32 cellular contexts compared by ENCODE assay signal in the genomic region with DNA sequence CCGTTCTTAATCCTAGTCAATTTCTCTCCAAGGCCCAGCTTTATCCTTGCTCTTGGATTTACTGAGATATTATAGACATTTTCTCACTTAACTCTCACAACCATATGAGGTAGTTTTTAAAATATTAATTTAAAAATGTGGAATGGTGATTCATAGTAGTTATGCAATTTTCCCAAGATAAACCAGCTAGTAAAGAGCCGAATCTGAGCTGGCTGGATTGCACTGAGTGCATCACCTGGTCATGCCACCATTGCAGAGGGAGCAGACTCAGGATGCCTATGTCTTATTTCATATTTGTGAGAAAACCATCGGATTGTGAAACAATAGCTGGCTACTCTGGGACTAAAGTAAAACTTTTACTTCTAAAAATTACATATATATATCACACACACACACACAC.
DNase-seq lines count a peak whose midpoint lies in the region; ATAC-seq, FAIRE-seq and TF ChIP-seq lines count a peak whose summit lies in the region.
"Had no signal": no experiment of that assay in that cellular context is flagged by ENCODE, and none has a peak within 500 bp of the region (broad histone marks: within the 10 kb centered on the region; RNA-seq: fewer than 3 reads in every experiment).

No MANE protein-coding gene starts in this region.

- no peaks in the 10 kb centered on the region for H3K27me3 ChIP-seq in MG63
- no peaks in the 10 kb centered on the region for H3K27me3 ChIP-seq in bronchial epithelial cell (ENCODE audit: control insufficient read depth, insufficient read depth, low read length)
- no peaks in the 10 kb centered on the region for H3K27me3 ChIP-seq in foreskin keratinocyte
- H3K27me3 ChIP-seq: ascending aorta, gastrocnemius medialis, right lobe of liver, testis had no signal

- H3K4me3 ChIP-seq in MG63 = no peak overlapping the region
- no peak overlapping the region for H3K4me3 ChIP-seq in bronchial epithelial cell (ENCODE audit: low read depth, low read length)
- H3K4me3 ChIP-seq: ascending aorta, gastrocnemius medialis, right lobe of liver, testis had no signal

- no peak overlapping the region for H3K27ac ChIP-seq in foreskin keratinocyte
- H3K27ac ChIP-seq: ascending aorta, gastrocnemius medialis, right lobe of liver, testis had no signal

- FAIRE-seq in bronchial epithelial cell (lab: Jason Lieb, UNC) = no peak
- FAIRE-seq: G401.6, GM19239 had no signal

- no peaks in the 10 kb centered on the region for H3K9me3 ChIP-seq in MG63
- H3K9me3 ChIP-seq: gastrocnemius medialis, right lobe of liver, testis had no signal

- DNase-seq in AG20443 (ENCODE audit: low spot score) (peak; percentile 11), MG63 (peak; percentile 5), bronchial epithelial cell (ENCODE audit: low read depth) (peak; percentile 67), foreskin keratinocyte (peak; percentile 40 to 61), COR-L47 (lab: John Stamatoyannopoulos, UW) (no peak), ureter (ENCODE audit: low spot score) (no peak)
- DNase-seq: activated CD4-positive, alpha-beta memory T cell treated with anti-CD3 and anti-CD28 coated beads for 36 hours; activated CD8-positive, alpha-beta memory T cell treated with anti-CD3 and anti-CD28 coated beads, Interleukin-2, amount 50 U/mL, for 4 hours; CD8-positive, alpha-beta memory T cell; cerebellar nuclear complex; DMS153; gastrocnemius medialis; H9; KBM-7; left colon; NCI-H1436; NCI-H2081 treated with DMSO at 0.1 percent for 48 hours; NCI-H446; NCI-H774; posterior cingulate gyrus; right lobe of liver; stimulated activated CD4-positive, alpha-beta T cell treated with anti-CD3 and anti-CD28 coated beads, Interleukin-4, amount 100 ng/mL, for 24 hours; T-helper 1 cell; testis had no signal

- peak; percentile 66 for ATAC-seq in foreskin keratinocyte
- ATAC-seq in HG02885 (IDR thresholded peaks at IDR 0.05; ENCODE audit: poor library complexity, unreplicated experiment) = no peak
- no peak for ATAC-seq in GM19452 (IDR thresholded peaks at IDR 0.05; ENCODE audit: unreplicated experiment)
- ATAC-seq: activated CD4-positive, CD25-positive, alpha-beta regulatory T cell treated with anti-CD3 and anti-CD28 coated beads, Interleukin-2, amount 50 U/mL, for 24 hours; activated naive CD4-positive, alpha-beta T cell treated with anti-CD3 and anti-CD28 coated beads, Interleukin-2, amount 50 U/mL, for 72 hours; left colon; right lobe of liver; stimulated activated memory B cell treated with anti-CD40 and anti-IgM and Interleukin-4, amounts not matched to agents 10 μg/mL and 1 μg/mL and 100 μg/mL, for 72 hours had no signal

- H3K4me1 ChIP-seq in foreskin keratinocyte = no peaks in the 10 kb centered on the region
- H3K4me1 ChIP-seq: right lobe of liver had no signal

- H3K36me3 ChIP-seq in MG63 (no peaks in the 10 kb centered on the region), bronchial epithelial cell (ENCODE audit: control insufficient read depth, insufficient read depth, low read length) (no peaks in the 10 kb centered on the region)
- H3K36me3 ChIP-seq: ascending aorta, gastrocnemius medialis, right lobe of liver had no signal

- TF ChIP-seq CTCF in bronchial epithelial cell (IDR thresholded peaks at IDR 0.05; ENCODE audit: insufficient read depth, low read length, severe bottlenecking) (no peak), foreskin keratinocyte (conservative IDR thresholded peaks at IDR 0.05) (no peak)

Comparison
In these comparisons a context has a peak if more than half of its experiments do, and no peak if none do; other contexts are left out.
1. DNase-seq: peak in AG20443 (single experiment), MG63 (single experiment), bronchial epithelial cell (single experiment) and foreskin keratinocyte (2 of 2); none in COR-L47 (single experiment) and ureter (single experiment).